In the genomic region with DNA sequence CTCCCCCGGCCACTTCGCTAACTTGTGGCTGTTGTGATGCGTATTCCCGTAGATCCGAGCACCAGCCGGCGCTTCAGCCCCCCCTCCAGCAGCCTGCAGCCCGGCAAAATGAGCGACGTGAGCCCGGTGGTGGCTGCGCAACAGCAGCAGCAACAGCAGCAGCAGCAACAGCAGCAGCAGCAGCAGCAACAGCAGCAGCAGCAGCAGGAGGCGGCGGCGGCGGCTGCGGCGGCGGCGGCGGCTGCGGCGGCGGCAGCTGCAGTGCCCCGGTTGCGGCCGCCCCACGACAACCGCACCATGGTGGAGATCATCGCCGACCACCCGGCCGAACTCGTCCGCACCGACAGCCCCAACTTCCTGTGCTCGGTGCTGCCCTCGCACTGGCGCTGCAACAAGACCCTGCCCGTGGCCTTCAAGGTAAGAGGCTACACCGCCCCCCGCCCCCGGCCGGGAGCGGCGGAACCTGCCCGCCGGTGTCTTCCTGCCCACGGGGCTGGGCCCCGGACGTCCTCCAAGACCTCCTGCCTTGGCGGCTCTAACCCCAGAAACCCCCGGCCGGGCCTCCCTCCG, we compare ENCODE assay signal across 9 cellular contexts. TPM values are rescaled to one million over a fixed set of nuclear protein-coding genes. Genes with fewer than 3 reads are reported as not detected.
DNase-seq lines count a peak whose midpoint lies in the region; ATAC-seq, FAIRE-seq and TF ChIP-seq lines count a peak whose summit lies in the region.
"Had no signal": no experiment of that assay in that cellular context is flagged by ENCODE, and none has a peak within 500 bp of the region (broad histone marks: within the 10 kb centered on the region; RNA-seq: fewer than 3 reads in every experiment).

No MANE protein-coding gene starts in this region.

- ATAC-seq in GM21447 (IDR thresholded peaks at IDR 0.05; ENCODE audit: unreplicated experiment), result no peak

- no peak for TF ChIP-seq CTCF in ascending aorta (IDR thresholded peaks at IDR 0.05)

- DNase-seq in NCI-H1417 (lab: John Stamatoyannopoulos, UW) (peak; percentile 30 to 62 (median 60)), NCI-H1417 treated with DMSO at 0.1 percent for 48 hours (lab: John Stamatoyannopoulos, UW) (no peak), SK-MEL-5 (ENCODE audit: low read depth, low spot score) (peak; percentile 33), ascending aorta (ENCODE audit: low spot score in 2 of 2) (no peak), small intestine (no peak), GF-D8 (lab: John Stamatoyannopoulos, UW) (no peak)

- H3K9me3 ChIP-seq in ascending aorta (no peaks in the 10 kb centered on the region), iPS-15b (ENCODE audit: control insufficient read depth, insufficient read depth, low read length) (no peaks in the 10 kb centered on the region), small intestine (ENCODE audit: control insufficient read depth, low read depth) (no peaks in the 10 kb centered on the region)

- H3K4me3 ChIP-seq in ascending aorta (peak overlapping the region; percentile 59 to 71), iPS-15b (ENCODE audit: low read depth, low read length) (peak overlapping the region; percentile 60), small intestine (ENCODE audit: low read depth in 1 of 2, low read length in 2 of 2) (peak overlapping the region; percentile 59)

- H3K9ac ChIP-seq in iPS-15b (ENCODE audit: low read depth, low read length), result no peak overlapping the region

- no peaks in the 10 kb centered on the region for H3K36me3 ChIP-seq in ascending aorta
- no peaks in the 10 kb centered on the region for H3K36me3 ChIP-seq in iPS-15b (ENCODE audit: control insufficient read depth, insufficient read depth, low read length)
- no peaks in the 10 kb centered on the region for H3K36me3 ChIP-seq in small intestine (ENCODE audit: control insufficient read depth in 2 of 2, insufficient read depth in 2 of 2, low read length in 2 of 2)

- WGBS in small intestine, 3 donors, result 1 to 2% (median 1%) methylated on average over 30 to 55 of the region's 55 CpGs

- H3K4me1 ChIP-seq in ascending aorta (peaks cover 12 to 28% of the 10 kb centered on the region in 2 donors), iPS-15b (ENCODE audit: control insufficient read depth, insufficient read depth, low read length) (peaks cover 6% of the 10 kb centered on the region), small intestine (ENCODE audit: control insufficient read depth in 2 of 2, insufficient read depth in 1 of 2, low read depth in 1 of 2, low read length in 1 of 2) (no peaks in the 10 kb centered on the region)

- in situ Hi-C loops in SK-MEL-5 (cut with HindIII; ENCODE audit: low pct_unique_long_range_greater_than_20kb, low sequenced_read_pairs), result no loop called here

- H3K27me3 ChIP-seq in ascending aorta (peaks cover 5% of the 10 kb centered on the region), iPS-15b (ENCODE audit: control insufficient read depth, insufficient read depth, low read length) (peaks cover 81% of the 10 kb centered on the region), small intestine (ENCODE audit: control insufficient read depth in 2 of 2, insufficient read depth in 2 of 2, low read length in 2 of 2) (peaks cover 3 to 9% of the 10 kb centered on the region in 2 donors)

- intact Hi-C loops in ascending aorta (cut with DNase I), result no loop called here

- FAIRE-seq in small intestine (lab: Jason Lieb, UNC), result no peak

- peak overlapping the region in 1 of 2 donors; percentile 37 for H3K27ac ChIP-seq in ascending aorta
- peak overlapping the region; percentile 25 to 85 for H3K27ac ChIP-seq in small intestine (ENCODE audit: low read depth in 1 of 2, low read length in 1 of 2)
- H3K27ac ChIP-seq: C4-2B had no signal

RNA-seq across cellular contexts. Expression of a gene that starts 44.9 kb away (rescaled TPM):
- total RNA-seq in SK-MEL-5 (2014; rRNA removed; shearing (Covaris generic)), result 6.4 and 8.9 TPM in 2 replicates
- polyA plus RNA-seq in SK-MEL-5 (2015; cell fraction: cytosol; rRNA removed), result 8.9 and 10.4 TPM in 2 replicates
- 17.3 and 17.7 TPM in 2 replicates for polyA plus RNA-seq in SK-MEL-5 (2015; cell fraction: nucleus; rRNA removed)
- not detected for total RNA-seq in ascending aorta
- polyA plus RNA-seq in small intestine, result 1 to 10 TPM; 2.0 to 7.8 (median 6.1) TPM

Comparison
In these comparisons a context has a peak if more than half of its experiments do, and no peak if none do; other contexts are left out.
1. DNase-seq: peak in NCI-H1417 (3 of 3) and SK-MEL-5 (single experiment); none in NCI-H1417 treated with DMSO at 0.1 percent for 48 hours (single experiment), ascending aorta (0 of 2), small intestine (single experiment) and GF-D8 (single experiment).
2. Peak in every context shown above with its lines, with median percentiles within 50 percentile points of each other: H3K4me3 ChIP-seq.